In genomic region chrX:10119399-10119990, GRCh38 we compare ENCODE assay signal across 8 cellular contexts. TPM values are rescaled to one million over a fixed set of nuclear protein-coding genes. Genes with fewer than 3 reads are reported as not detected.
DNase-seq lines count a peak whose midpoint lies in the region; ATAC-seq and TF ChIP-seq lines count a peak whose summit lies in the region.

No MANE protein-coding gene starts in this region.

- peaks cover 0 to 16% (median 7%) of the 10 kb centered on the region in 11 experiments; a peak in 10 of 22 replicates for H3K36me3 ChIP-seq in BLaER1 treated with 17β-estradiol and CSF1 and Interleukin-3, amounts not matched to agents 10 nM and 100 nM
- H3K36me3 ChIP-seq in esophagus squamous epithelium (peaks cover 0 to 42% (median 0%) of the 10 kb centered on the region in 3 donors), stomach (peaks cover 0 to 30% (median 14%) of the 10 kb centered on the region in 4 donors)

- H3K36me3 Mint-ChIP-seq in IgD-negative memory B cell (peaks cover 3% of the 10 kb centered on the region), nephron (ENCODE audit: low read depth) (peaks cover 72% of the 10 kb centered on the region)
- H3K36me3 Mint-ChIP-seq in activated T-cell treated with anti-CD3 and anti-CD28 coated beads, Interleukin-2, amount 50 U/mL, for 24 hours (ENCODE audit: low read depth) = peaks cover 17% of the 10 kb centered on the region

- TF ChIP-seq EP300 in stomach (IDR thresholded peaks at IDR 0.05) = no peak

- intact Hi-C loops in esophagus squamous epithelium (cut with DNase I) (loop anchor here (5.0 kb wide), 1 partner anchor 122 kb away; no protein-coding TSS in a partner anchor), stomach (cut with DNase I; ENCODE audit: low total_unique reads) (loop anchor here (5.0 kb wide), 1 partner anchor 122 kb away; no protein-coding TSS in a partner anchor)

- TF ChIP-seq POLR2A in esophagus squamous epithelium (IDR thresholded peaks at IDR 0.05) = no peak
- no peak for TF ChIP-seq POLR2A in stomach (IDR thresholded peaks at IDR 0.05)

- H3K9ac ChIP-seq in BLaER1 treated with 17β-estradiol and CSF1 and Interleukin-3, amounts not matched to agents 10 nM and 100 nM = peak overlapping the region in 2 of 11 experiments; percentile 24 to 31; a peak in 3 of 22 replicates

- H3K27ac Mint-ChIP-seq in IgD-negative memory B cell (peak overlapping the region; percentile 9 to 86 (median 70)), nephron (no peak overlapping the region)
- H3K27ac Mint-ChIP-seq in activated T-cell treated with anti-CD3 and anti-CD28 coated beads, Interleukin-2, amount 50 U/mL, for 24 hours = no peak overlapping the region

- peaks cover 10 to 26% (median 19%) of the 10 kb centered on the region in 11 experiments; a peak in 21 of 22 replicates for H3K27me3 ChIP-seq in BLaER1 treated with 17β-estradiol and CSF1 and Interleukin-3, amounts not matched to agents 10 nM and 100 nM
- H3K27me3 ChIP-seq in esophagus squamous epithelium (no peaks in the 10 kb centered on the region), stomach (peaks cover 0 to 1% (median 0%) of the 10 kb centered on the region in 3 donors)

- H3K4me2 ChIP-seq in BLaER1 treated with 17β-estradiol and CSF1 and Interleukin-3, amounts not matched to agents 10 nM and 100 nM = peak overlapping the region; percentile 78 to 96 (median 91)

- TF ChIP-seq CTCF in esophagus squamous epithelium (IDR thresholded peaks at IDR 0.05) = peak; percentile 100
- peak; percentile 100 for TF ChIP-seq CTCF in nephron (IDR thresholded peaks at IDR 0.05; ENCODE audit: unreplicated experiment in 3 of 3)
- peak; percentile 95 to 100 (median 100) for TF ChIP-seq CTCF in stomach (IDR thresholded peaks at IDR 0.05)

- no peaks in the 10 kb centered on the region for H3K27me3 Mint-ChIP-seq in IgD-negative memory B cell
- no peaks in the 10 kb centered on the region for H3K27me3 Mint-ChIP-seq in activated T-cell treated with anti-CD3 and anti-CD28 coated beads, Interleukin-2, amount 50 U/mL, for 24 hours
- H3K27me3 Mint-ChIP-seq in nephron (ENCODE audit: low read depth) = no peaks in the 10 kb centered on the region

- H3K4me3 ChIP-seq in BLaER1 treated with 17β-estradiol and CSF1 and Interleukin-3, amounts not matched to agents 10 nM and 100 nM = no peak overlapping the region
- H3K4me3 ChIP-seq in esophagus squamous epithelium (no peak overlapping the region), stomach (no peak overlapping the region)

- peak; percentile 39 for ATAC-seq in GM19452 (IDR thresholded peaks at IDR 0.05; ENCODE audit: unreplicated experiment)

- peaks cover 0 to 26% (median 4%) of the 10 kb centered on the region in 11 experiments; a peak in 8 of 22 replicates for H4K20me1 ChIP-seq in BLaER1 treated with 17β-estradiol and CSF1 and Interleukin-3, amounts not matched to agents 10 nM and 100 nM

- peak overlapping the region in 9 of 11 experiments; percentile 63 to 89 (median 81); a peak in 19 of 22 replicates for H3K27ac ChIP-seq in BLaER1 treated with 17β-estradiol and CSF1 and Interleukin-3, amounts not matched to agents 10 nM and 100 nM
- H3K27ac ChIP-seq in esophagus squamous epithelium = peak overlapping the region in 3 of 4 donors; percentile 11 to 48 (median 33)
- peak overlapping the region in 3 of 5 donors; percentile 12 to 50 (median 25) for H3K27ac ChIP-seq in stomach

- peak; percentile 71 for DNase-seq in OCI-M1 (lab: John Stamatoyannopoulos, UW)
- DNase-seq in activated T-cell treated with anti-CD3 and anti-CD28 coated beads, Interleukin-2, amount 50 U/mL, for 24 hours = peak; percentile 80
- DNase-seq in esophagus squamous epithelium (lab: John Stamatoyannopoulos, UW) = peak; percentile 46
- peak; percentile 82 for DNase-seq in stomach

- peaks cover 75 to 93% (median 86%) of the 10 kb centered on the region in 10 experiments for H3K4me1 ChIP-seq in BLaER1 treated with 17β-estradiol and CSF1 and Interleukin-3, amounts not matched to agents 10 nM and 100 nM
- H3K4me1 ChIP-seq in esophagus squamous epithelium (peaks cover 0 to 26% (median 0%) of the 10 kb centered on the region in 3 donors), stomach (peaks cover 0 to 31% (median 3%) of the 10 kb centered on the region in 4 donors)

- H3K9me3 Mint-ChIP-seq in IgD-negative memory B cell = peaks cover 0 to 4% (median 1%) of the 10 kb centered on the region in 3 donors
- H3K9me3 Mint-ChIP-seq in activated T-cell treated with anti-CD3 and anti-CD28 coated beads, Interleukin-2, amount 50 U/mL, for 24 hours = no peaks in the 10 kb centered on the region
- peaks cover 50% of the 10 kb centered on the region for H3K9me3 Mint-ChIP-seq in nephron

- WGBS in esophagus squamous epithelium, 2 donors = 12 to 18% methylated on average over 15 to 16 of the region's 16 CpGs
- WGBS in stomach, 5 donors = 12 to 15% (median 14%) methylated on average over 16 of the region's 16 CpGs

- H3K9me3 ChIP-seq in BLaER1 treated with 17β-estradiol and CSF1 and Interleukin-3, amounts not matched to agents 10 nM and 100 nM (replicated peaks in 1 of 11) = peaks cover 0 to 7% (median 0%) of the 10 kb centered on the region in 11 experiments; a peak in 3 of 22 replicates
- no peaks in the 10 kb centered on the region for H3K9me3 ChIP-seq in esophagus squamous epithelium
- no peaks in the 10 kb centered on the region for H3K9me3 ChIP-seq in stomach

- H3K4me1 Mint-ChIP-seq in IgD-negative memory B cell (peaks cover 33 to 47% (median 42%) of the 10 kb centered on the region in 3 donors), nephron (no peaks in the 10 kb centered on the region)
- peaks cover 24% of the 10 kb centered on the region for H3K4me1 Mint-ChIP-seq in activated T-cell treated with anti-CD3 and anti-CD28 coated beads, Interleukin-2, amount 50 U/mL, for 24 hours (ENCODE audit: low read depth)

- H3K4me3 Mint-ChIP-seq in IgD-negative memory B cell = peak overlapping the region; percentile 2 to 19 (median 10)
- H3K4me3 Mint-ChIP-seq in activated T-cell treated with anti-CD3 and anti-CD28 coated beads, Interleukin-2, amount 50 U/mL, for 24 hours = no peak overlapping the region
- no peak overlapping the region for H3K4me3 Mint-ChIP-seq in nephron

RNA-seq across cellular contexts. Expression of gene CLCN4, which starts 37.3 kb away (rescaled TPM):
- 5.1 TPM for polyA plus RNA-seq in IgD-negative memory B cell
- total RNA-seq in esophagus squamous epithelium = 1 to 10 TPM in 1 of 4 donors, under 1 TPM in 3; 0.04 to 3.1 (median 0.53) TPM
- 10 to 100 TPM in 1 of 5 donors, 1 to 10 TPM in 3, not detected in 1; 2.7 to 22.3 (median 5.3) TPM for total RNA-seq in stomach
- polyA plus RNA-seq in stomach = under 1 TPM; 0.35 to 0.68 (median 0.46) TPM

Comparison
In these comparisons a context has a peak if more than half of its experiments do, and no peak if none do; other contexts are left out.
1. H3K27ac ChIP-seq: peak in every context shown above with its lines; median percentile 81 in BLaER1 treated with 17β-estradiol and CSF1 and Interleukin-3, amounts not matched to agents 10 nM and 100 nM; 33 in esophagus squamous epithelium; 25 in stomach.
2. H3K27ac Mint-ChIP-seq: peak in IgD-negative memory B cell (3 of 3); none in activated T-cell treated with anti-CD3 and anti-CD28 coated beads, Interleukin-2, amount 50 U/mL, for 24 hours (single experiment) and nephron (0 of 3).
3. H3K4me3 Mint-ChIP-seq: peak in IgD-negative memory B cell (4 of 4); none in activated T-cell treated with anti-CD3 and anti-CD28 coated beads, Interleukin-2, amount 50 U/mL, for 24 hours (single experiment) and nephron (0 of 3).
4. Peak in every context shown above with its lines, with median percentiles within 50 percentile points of each other: DNase-seq and CTCF ChIP-seq.